ENCODE assay signal across 9 cellular contexts in genomic region chr7:100540073-100540723, GRCh38. TPM values are rescaled to one million over a fixed set of nuclear protein-coding genes. Genes with fewer than 3 reads are reported as not detected.
DNase-seq lines count a peak whose midpoint lies in the region; ATAC-seq and TF ChIP-seq lines count a peak whose summit lies in the region.
"Had no signal": no experiment of that assay in that cellular context is flagged by ENCODE, and none has a peak within 500 bp of the region (broad histone marks: within the 10 kb centered on the region; RNA-seq: fewer than 3 reads in every experiment).

No MANE protein-coding gene starts in this region.

- peaks cover 21% of the 10 kb centered on the region for H3K4me1 ChIP-seq in testis

- peak overlapping the region; percentile 91 to 95 for H3K4me3 ChIP-seq in testis

- H3K27me3 ChIP-seq in testis, result no peaks in the 10 kb centered on the region

- H3K9me3 Mint-ChIP-seq in activated CD4-positive, alpha-beta T cell treated with anti-CD3 and anti-CD28 coated beads, Interleukin-2, amount 10 ng/mL, durations not matched to agents 24 days and 14 days, result peaks cover 4% of the 10 kb centered on the region
- H3K9me3 Mint-ChIP-seq in activated naive CD8-positive, alpha-beta T cell treated with anti-CD3 and anti-CD28 coated beads, Interleukin-2, amount 10 ng/mL, durations not matched to agents 7 days and 5 days, result no peaks in the 10 kb centered on the region

- H3K27ac Mint-ChIP-seq in activated CD4-positive, alpha-beta T cell treated with anti-CD3 and anti-CD28 coated beads, Interleukin-2, amount 10 ng/mL, durations not matched to agents 24 days and 14 days, result peak overlapping the region; percentile 84
- H3K27ac Mint-ChIP-seq in activated naive CD8-positive, alpha-beta T cell treated with anti-CD3 and anti-CD28 coated beads, Interleukin-2, amount 10 ng/mL, durations not matched to agents 7 days and 5 days, result peak overlapping the region; percentile 77

- POLR2A ChIA-PET in activated naive CD8-positive, alpha-beta T cell treated with anti-CD3 and anti-CD28 coated beads, Interleukin-2, amount 10 ng/mL, durations not matched to agents 7 days and 5 days (lab: Charles Lee), result interaction anchor here (0.7 to 3.0 kb wide), 6 partner anchors 9 to 981 kb away, joined by 4 to 34 read pairs (median 4); partner anchors contain the start of genes FBXO24 and LRCH4

- TF ChIP-seq POLR2A in testis (IDR thresholded peaks at IDR 0.05), result no peak

- no peak for ATAC-seq in activated naive CD8-positive, alpha-beta T cell treated with anti-CD3 and anti-CD28 coated beads, Interleukin-2, amount 10 ng/mL, durations not matched to agents 7 days and 5 days (ENCODE audit: low read depth)
- ATAC-seq in HG03354 (IDR thresholded peaks at IDR 0.05; ENCODE audit: poor library complexity, severe bottlenecking, unreplicated experiment) (no peak), HG03135 (IDR thresholded peaks at IDR 0.05; ENCODE audit: unreplicated experiment) (no peak)

- H3K27me3 Mint-ChIP-seq in activated CD4-positive, alpha-beta T cell treated with anti-CD3 and anti-CD28 coated beads, Interleukin-2, amount 10 ng/mL, durations not matched to agents 24 days and 14 days, result no peaks in the 10 kb centered on the region
- no peaks in the 10 kb centered on the region for H3K27me3 Mint-ChIP-seq in activated naive CD8-positive, alpha-beta T cell treated with anti-CD3 and anti-CD28 coated beads, Interleukin-2, amount 10 ng/mL, durations not matched to agents 7 days and 5 days

- DNase-seq in activated CD4-positive, alpha-beta T cell treated with anti-CD3 and anti-CD28 coated beads, Interleukin-2, amount 10 ng/mL, durations not matched to agents 24 days and 14 days, result no peak
- no peak for DNase-seq in activated CD4-positive, alpha-beta T cell treated with anti-CD3 and anti-CD28 coated beads, Interleukin-2, amount 50 U/mL, for 4 hours
- DNase-seq in activated naive CD8-positive, alpha-beta T cell treated with anti-CD3 and anti-CD28 coated beads, Interleukin-2, amount 10 ng/mL, durations not matched to agents 7 days and 5 days, result no peak
- peak; percentile 13 for DNase-seq in left kidney (ENCODE audit: low read depth, low spot score)
- no peak for DNase-seq in testis
- no peak for DNase-seq in occipital lobe (lab: John Stamatoyannopoulos, UW)
- DNase-seq: NCI-H510A treated with DMSO at 0.1 percent for 48 hours had no signal

- H3K36me3 Mint-ChIP-seq in activated CD4-positive, alpha-beta T cell treated with anti-CD3 and anti-CD28 coated beads, Interleukin-2, amount 10 ng/mL, durations not matched to agents 24 days and 14 days (ENCODE audit: low read depth), result peaks cover 41% of the 10 kb centered on the region
- H3K36me3 Mint-ChIP-seq in activated naive CD8-positive, alpha-beta T cell treated with anti-CD3 and anti-CD28 coated beads, Interleukin-2, amount 10 ng/mL, durations not matched to agents 7 days and 5 days, result peaks cover 8% of the 10 kb centered on the region

- no peaks in the 10 kb centered on the region for H3K36me3 ChIP-seq in testis (ENCODE audit: low read depth, missing control alignments)

- 28 to 35% methylated on average over 6 of the region's 6 CpGs for WGBS in testis, 2 donors

- peak overlapping the region; percentile 99 for H3K4me3 Mint-ChIP-seq in activated CD4-positive, alpha-beta T cell treated with anti-CD3 and anti-CD28 coated beads, Interleukin-2, amount 10 ng/mL, durations not matched to agents 24 days and 14 days
- peak overlapping the region; percentile 100 for H3K4me3 Mint-ChIP-seq in activated naive CD8-positive, alpha-beta T cell treated with anti-CD3 and anti-CD28 coated beads, Interleukin-2, amount 10 ng/mL, durations not matched to agents 7 days and 5 days

- H3K27ac ChIP-seq in testis, result peak overlapping the region in 1 of 2 donors; percentile 83

- intact Hi-C loops in activated CD4-positive, alpha-beta T cell treated with anti-CD3 and anti-CD28 coated beads, Interleukin-2, amount 10 ng/mL, durations not matched to agents 24 days and 14 days (cut with micrococcal nuclease), result loop anchor here (10.0 kb wide), 1 partner anchor 415 kb away; the partner anchor contains the start of gene MBLAC1
- intact Hi-C loops in testis (cut with DNase I; ENCODE audit: low total_unique reads), result no loop called here

- H3K9me3 ChIP-seq in testis, result no peaks in the 10 kb centered on the region

- TF ChIP-seq CTCF in testis (IDR thresholded peaks at IDR 0.05), result no peak

- peaks cover 59% of the 10 kb centered on the region for H3K4me1 Mint-ChIP-seq in activated CD4-positive, alpha-beta T cell treated with anti-CD3 and anti-CD28 coated beads, Interleukin-2, amount 10 ng/mL, durations not matched to agents 24 days and 14 days
- peaks cover 48% of the 10 kb centered on the region for H3K4me1 Mint-ChIP-seq in activated naive CD8-positive, alpha-beta T cell treated with anti-CD3 and anti-CD28 coated beads, Interleukin-2, amount 10 ng/mL, durations not matched to agents 7 days and 5 days

RNA-seq across cellular contexts. Expression of gene AGFG2, which starts 1.2 kb away (rescaled TPM):
- 112 and 114 TPM in 2 replicates for total RNA-seq in activated CD4-positive, alpha-beta T cell treated with anti-CD3 and anti-CD28 coated beads, Interleukin-2, amount 10 ng/mL, durations not matched to agents 24 days and 14 days
- total RNA-seq in activated naive CD8-positive, alpha-beta T cell treated with anti-CD3 and anti-CD28 coated beads, Interleukin-2, amount 10 ng/mL, durations not matched to agents 7 days and 5 days, result 10 to 100 TPM; 51.6 to 54.7 TPM
- total RNA-seq in testis (10 to 100 TPM; 62.0 to 67.2 TPM), occipital lobe (2.0 TPM)
- 51.4 TPM for polyA plus RNA-seq in testis (ENCODE audit: insufficient read depth, low read depth, low replicate concordance)

RNA-seq across cellular contexts. Expression of gene SAP25, which starts 33.5 kb away (rescaled TPM):
- total RNA-seq in activated CD4-positive, alpha-beta T cell treated with anti-CD3 and anti-CD28 coated beads, Interleukin-2, amount 10 ng/mL, durations not matched to agents 24 days and 14 days, result 9.2 and 11.3 TPM in 2 replicates
- 10 to 100 TPM; 54.3 to 57.6 TPM for total RNA-seq in activated naive CD8-positive, alpha-beta T cell treated with anti-CD3 and anti-CD28 coated beads, Interleukin-2, amount 10 ng/mL, durations not matched to agents 7 days and 5 days
- total RNA-seq in testis (10 to 100 TPM; 28.4 to 29.9 TPM), occipital lobe (not detected)
- 30.3 TPM for polyA plus RNA-seq in testis (ENCODE audit: insufficient read depth, low read depth, low replicate concordance)

RNA-seq across cellular contexts. Expression of gene LRCH4, which starts 45.7 kb away (rescaled TPM):
- total RNA-seq in activated CD4-positive, alpha-beta T cell treated with anti-CD3 and anti-CD28 coated beads, Interleukin-2, amount 10 ng/mL, durations not matched to agents 24 days and 14 days, result 86.0 and 89.2 TPM in 2 replicates
- total RNA-seq in activated naive CD8-positive, alpha-beta T cell treated with anti-CD3 and anti-CD28 coated beads, Interleukin-2, amount 10 ng/mL, durations not matched to agents 7 days and 5 days, result 100 to 1,000 TPM; 239 to 258 TPM
- 100 to 1,000 TPM; 314 to 378 TPM for total RNA-seq in testis
- 159 TPM for polyA plus RNA-seq in testis (ENCODE audit: insufficient read depth, low read depth, low replicate concordance)
- total RNA-seq in occipital lobe, result 6.4 TPM

RNA-seq across cellular contexts. Expression of gene FBXO24, which starts 45.9 kb away (rescaled TPM):
- 0.38 and 0.42 TPM in 2 replicates for total RNA-seq in activated CD4-positive, alpha-beta T cell treated with anti-CD3 and anti-CD28 coated beads, Interleukin-2, amount 10 ng/mL, durations not matched to agents 24 days and 14 days
- total RNA-seq in activated naive CD8-positive, alpha-beta T cell treated with anti-CD3 and anti-CD28 coated beads, Interleukin-2, amount 10 ng/mL, durations not matched to agents 7 days and 5 days, result 1 to 10 TPM; 1.1 to 1.2 TPM
- 10 to 100 TPM; 37.5 to 74.5 TPM for total RNA-seq in testis
- 112 TPM for polyA plus RNA-seq in testis (ENCODE audit: insufficient read depth, low read depth, low replicate concordance)
- total RNA-seq in occipital lobe, result 0.16 TPM

RNA-seq across cellular contexts. Expression of gene NYAP1, which starts 56.5 kb away (rescaled TPM):
- 0.17 and 0.49 TPM in 2 replicates for total RNA-seq in activated CD4-positive, alpha-beta T cell treated with anti-CD3 and anti-CD28 coated beads, Interleukin-2, amount 10 ng/mL, durations not matched to agents 24 days and 14 days
- under 1 TPM; 0.42 to 0.54 TPM for total RNA-seq in activated naive CD8-positive, alpha-beta T cell treated with anti-CD3 and anti-CD28 coated beads, Interleukin-2, amount 10 ng/mL, durations not matched to agents 7 days and 5 days
- total RNA-seq in testis (10 to 100 TPM; 24.7 to 27.3 TPM), occipital lobe (47.9 TPM)
- 15.7 TPM for polyA plus RNA-seq in testis (ENCODE audit: insufficient read depth, low read depth, low replicate concordance)

Comparison
In these comparisons a context has a peak if more than half of its experiments do, and no peak if none do; other contexts are left out.
1. RNA of gene AGFG2, which starts 1.2 kb away (total RNA-seq): 112 to 114 TPM in activated CD4-positive, alpha-beta T cell treated with anti-CD3 and anti-CD28 coated beads, Interleukin-2, amount 10 ng/mL, durations not matched to agents 24 days and 14 days, 62.0 to 67.2 TPM in testis and 51.6 to 54.7 TPM in activated naive CD8-positive, alpha-beta T cell treated with anti-CD3 and anti-CD28 coated beads, Interleukin-2, amount 10 ng/mL, durations not matched to agents 7 days and 5 days; 2.0 TPM in occipital lobe (single experiment); every median in the first group is over 10 times any median in the second.
2. RNA of gene SAP25, which starts 33.5 kb away (total RNA-seq): 54.3 to 57.6 TPM in activated naive CD8-positive, alpha-beta T cell treated with anti-CD3 and anti-CD28 coated beads, Interleukin-2, amount 10 ng/mL, durations not matched to agents 7 days and 5 days, 28.4 to 29.9 TPM in testis and 9.2 to 11.3 TPM in activated CD4-positive, alpha-beta T cell treated with anti-CD3 and anti-CD28 coated beads, Interleukin-2, amount 10 ng/mL, durations not matched to agents 24 days and 14 days; not detected in occipital lobe (single experiment); every median in the first group is over 10 times any median in the second.
3. RNA of gene LRCH4, which starts 45.7 kb away (total RNA-seq): 314 to 378 TPM in testis, 239 to 258 TPM in activated naive CD8-positive, alpha-beta T cell treated with anti-CD3 and anti-CD28 coated beads, Interleukin-2, amount 10 ng/mL, durations not matched to agents 7 days and 5 days and 86.0 to 89.2 TPM in activated CD4-positive, alpha-beta T cell treated with anti-CD3 and anti-CD28 coated beads, Interleukin-2, amount 10 ng/mL, durations not matched to agents 24 days and 14 days; 6.4 TPM in occipital lobe (single experiment); every median in the first group is over 10 times any median in the second.